In genomic region chr6:168885196-168885595, GRCh38 we compare ENCODE assay signal across 7 cellular contexts.
"Had no signal": no experiment of that assay in that cellular context is flagged by ENCODE, and none has a peak within 500 bp of the region (broad histone marks: within the 10 kb centered on the region; RNA-seq: fewer than 3 reads in every experiment).

No MANE protein-coding gene starts in this region.

- H3K4me3 Mint-ChIP-seq: nephron progenitor cell had no signal

- H3K27ac Mint-ChIP-seq: dendritic cell treated with granulocyte-macrophage colony-stimulating factor and Interleukin-4, amounts not matched to agents 40 ng/mL and 50 ng/mL, for 4 days; nephron progenitor cell; stimulated activated naive B cell treated with anti-CD40 and anti-IgM and Interleukin-4, amounts not matched to agents 10 μg/mL and 1 μg/mL and 100 μg/mL, for 72 hours had no signal

- H3K27me3 Mint-ChIP-seq: central memory CD8-positive, alpha-beta T cell had no signal

- DNase-seq: amniotic stem cell had no signal

- H3K9me3 Mint-ChIP-seq: activated T-cell treated with anti-CD3 and anti-CD28 coated beads, Interleukin-2, amount 50 U/mL, for 72 hours; central memory CD8-positive, alpha-beta T cell; dendritic cell treated with granulocyte-macrophage colony-stimulating factor and Interleukin-4, amounts not matched to agents 40 ng/mL and 50 ng/mL, for 4 days; stimulated activated naive B cell treated with anti-CD40 and anti-IgM and Interleukin-4, amounts not matched to agents 10 μg/mL and 1 μg/mL and 100 μg/mL, for 72 hours; T-helper 2 cell treated with Interferon-gamma antibody and Interleukin-4, amounts not matched to agents 5 μg/mL and 100 μg/mL, for 36 hours had no signal

- H3K36me3 Mint-ChIP-seq: stimulated activated naive B cell treated with anti-CD40 and anti-IgM and Interleukin-4, amounts not matched to agents 10 μg/mL and 1 μg/mL and 100 μg/mL, for 72 hours had no signal
